8 cellular contexts compared by ENCODE assay signal in genomic region chr5:106843812-106844416, GRCh38.
DNase-seq lines count a peak whose midpoint lies in the region; ATAC-seq and TF ChIP-seq lines count a peak whose summit lies in the region.

No MANE protein-coding gene starts in this region.

- no peak overlapping the region for H2BK15ac ChIP-seq in H9 (ENCODE audit: low read depth, low read length)

- H3K27ac ChIP-seq in H9 (ENCODE audit: insufficient read length, low read depth, low read length) (no peak overlapping the region), Panc1 (ENCODE audit: low read length) (no peak overlapping the region), coronary artery (no peak overlapping the region)

- no peaks in the 10 kb centered on the region for H3K36me3 ChIP-seq in Panc1 (ENCODE audit: control insufficient read depth, insufficient read depth, low read length)

- no peak overlapping the region for H2AK5ac ChIP-seq in H9 (ENCODE audit: insufficient read length, low read length)

- BruUV-seq in Panc1 (replicated peaks; lab: Mats Ljungman, UMichigan) = no TSS peak

- WGBS in H9 (ENCODE audit: extremely low coverage, insufficient read length, low lambda C conversion rate) = no CpG with 5 or more reads among the region's 4 CpGs

- no peaks in the 10 kb centered on the region for H3K4me1 ChIP-seq in H9 (ENCODE audit: insufficient read depth, low read length)
- H3K4me1 ChIP-seq in Panc1 (ENCODE audit: control insufficient read depth, insufficient read depth, low read length) = no peaks in the 10 kb centered on the region

- peak; percentile 70; the same call in 1 of the 2 replicates for ATAC-seq in Panc1
- no peak for ATAC-seq in HG03457 (IDR thresholded peaks at IDR 0.05; ENCODE audit: unreplicated experiment)

- H3K4ac ChIP-seq in H9 (ENCODE audit: low read depth, low read length) = no peak overlapping the region

- TF ChIP-seq CTCF in AG10803 (conservative IDR thresholded peaks at IDR 0.05; ENCODE audit: low read length) (peak; percentile 14; the same call in 1 of the 2 replicates), H9 (conservative IDR thresholded peaks at IDR 0.05) (peak; percentile 56), Panc1 (IDR thresholded peaks at IDR 0.05) (peak; percentile 39; the same call in 1 of the 2 replicates), glutamatergic neuron (IDR thresholded peaks at IDR 0.05; ENCODE audit: partially characterized antibody, unreplicated experiment) (peak; percentile 60), coronary artery (IDR thresholded peaks at IDR 0.05) (no peak)

- in situ Hi-C loops in Panc1 (cut with HindIII; ENCODE audit: low pct_unique_long_range_greater_than_20kb, low sequenced_read_pairs) = no loop called here

- CTCF ChIA-PET in Panc1 (lab: Charles Lee) = no interaction called here

- intact Hi-C loops in Panc1 (cut with micrococcal nuclease; ENCODE audit: unreplicated experiment) = no loop called here

- H3K79me1 ChIP-seq in H9 (ENCODE audit: insufficient read depth, low read depth, low read length, poor library complexity, severe bottlenecking) = no peaks in the 10 kb centered on the region

- H3K27me3 ChIP-seq in H9 (ENCODE audit: insufficient read depth, low read length) (no peaks in the 10 kb centered on the region), Panc1 (ENCODE audit: control insufficient read depth, insufficient read depth, low read length) (no peaks in the 10 kb centered on the region)

- no peaks in the 10 kb centered on the region for H4K20me1 ChIP-seq in H9 (ENCODE audit: control insufficient read depth, insufficient read depth, insufficient read length)

- H2AFZ ChIP-seq in H9 (ENCODE audit: low read length) = no peak overlapping the region

- H3K9me3 Mint-ChIP-seq in H9 (peaks cover 0 to 10% of the 10 kb centered on the region in 2 experiments; a peak in 2 of 5 replicates), glutamatergic neuron (ENCODE audit: unreplicated experiment) (no peaks in the 10 kb centered on the region)

- no peak overlapping the region for H4K8ac ChIP-seq in H9 (replicated peaks; ENCODE audit: insufficient read length, low read depth, low read length)

- H3K56ac ChIP-seq in H9 (ENCODE audit: insufficient read length, low read depth, low read length) = no peak overlapping the region

- H3K27ac Mint-ChIP-seq in H9 (peak overlapping the region in 1 of 3 experiments; percentile 39; a peak in 2 of 7 replicates), glutamatergic neuron (ENCODE audit: unreplicated experiment) (peak overlapping the region; percentile 40)

- no peak overlapping the region for H4K5ac ChIP-seq in H9 (ENCODE audit: insufficient read length, low read depth, low read length)

- H3K4me2 ChIP-seq in H9 (ENCODE audit: insufficient read depth, insufficient read length, low read length) = no peak overlapping the region

- H2BK12ac ChIP-seq in H9 (ENCODE audit: insufficient read length, low read depth, low read length) = no peak overlapping the region

- DNase-seq in AG10803 (ENCODE audit: low read depth) = no peak
- DNase-seq in H9 = no peak
- no peak for DNase-seq in Panc1 (ENCODE audit: low read depth, low spot score)
- DNase-seq in glutamatergic neuron = no peak
- DNase-seq in T-helper 2 cell = no peak
- no peak for DNase-seq in coronary artery (ENCODE audit: low spot score)
- DNase-seq in CD1c-positive myeloid dendritic cell (ENCODE audit: extremely low spot score) = no peak

- H3T11ph ChIP-seq in H9 (ENCODE audit: low read length) = no peak overlapping the region

- H3K23me2 ChIP-seq in H9 (ENCODE audit: insufficient read length, low read depth, low read length, poor library complexity, severe bottlenecking) = no peaks in the 10 kb centered on the region

- H2BK5ac ChIP-seq in H9 (ENCODE audit: insufficient read length, low read length) = no peak overlapping the region

- peaks cover 4 to 5% of the 10 kb centered on the region in 2 experiments for H3K4me1 Mint-ChIP-seq in H9
- peaks cover 1% of the 10 kb centered on the region for H3K4me1 Mint-ChIP-seq in glutamatergic neuron (ENCODE audit: low read depth, unreplicated experiment)

- H3K4me3 ChIP-seq in AG10803 (ENCODE audit: low read length) (no peak overlapping the region), Panc1 (ENCODE audit: low read depth in 2 of 2, low read length in 2 of 2) (no peak overlapping the region), coronary artery (no peak overlapping the region)

- H3K14ac ChIP-seq in H9 (ENCODE audit: insufficient read depth, low read length) = no peak overlapping the region

- H2BK120ac ChIP-seq in H9 (ENCODE audit: low read depth, low read length, poor library complexity, severe bottlenecking) = no peak overlapping the region

- no peak overlapping the region for H4K91ac ChIP-seq in H9 (ENCODE audit: insufficient read length, low read depth, low read length)

- no peak overlapping the region for H3K18ac ChIP-seq in H9 (ENCODE audit: insufficient read length, low read depth, low read length)

- no peak overlapping the region for H2BK20ac ChIP-seq in H9 (ENCODE audit: low read depth, low read length, poor library complexity, severe bottlenecking)

- H3K36me3 Mint-ChIP-seq in H9 (ENCODE audit: insufficient read depth in 1 of 3, low read depth in 3 of 3) (peaks cover 7 to 11% (median 11%) of the 10 kb centered on the region in 3 experiments; a peak in 5 of 7 replicates), glutamatergic neuron (ENCODE audit: unreplicated experiment) (no peaks in the 10 kb centered on the region)

- no peak overlapping the region for H3K4me3 Mint-ChIP-seq in H9
- no peak overlapping the region for H3K4me3 Mint-ChIP-seq in glutamatergic neuron (ENCODE audit: unreplicated experiment)

- no peaks in the 10 kb centered on the region for H3K27me3 Mint-ChIP-seq in H9 (ENCODE audit: low read depth)
- H3K27me3 Mint-ChIP-seq in glutamatergic neuron (ENCODE audit: unreplicated experiment) = no peaks in the 10 kb centered on the region

- POLR2A ChIA-PET in Panc1 (lab: Charles Lee) = no interaction called here

- no peak overlapping the region for H3K23ac ChIP-seq in H9 (ENCODE audit: insufficient read length, low read depth, low read length)

- no peak overlapping the region for H3K9ac ChIP-seq in H9 (ENCODE audit: extremely low read depth, insufficient read length, low read length)

- H3K9me3 ChIP-seq in H9 (ENCODE audit: control insufficient read depth, low read depth, low read length) (no peaks in the 10 kb centered on the region), Panc1 (ENCODE audit: control insufficient read depth, insufficient read depth, low read depth, low read length) (no peaks in the 10 kb centered on the region)

- no peaks in the 10 kb centered on the region for H3K79me2 ChIP-seq in H9 (ENCODE audit: insufficient read depth, low read length)
